9 cellular contexts compared by ENCODE assay signal in the genomic region with DNA sequence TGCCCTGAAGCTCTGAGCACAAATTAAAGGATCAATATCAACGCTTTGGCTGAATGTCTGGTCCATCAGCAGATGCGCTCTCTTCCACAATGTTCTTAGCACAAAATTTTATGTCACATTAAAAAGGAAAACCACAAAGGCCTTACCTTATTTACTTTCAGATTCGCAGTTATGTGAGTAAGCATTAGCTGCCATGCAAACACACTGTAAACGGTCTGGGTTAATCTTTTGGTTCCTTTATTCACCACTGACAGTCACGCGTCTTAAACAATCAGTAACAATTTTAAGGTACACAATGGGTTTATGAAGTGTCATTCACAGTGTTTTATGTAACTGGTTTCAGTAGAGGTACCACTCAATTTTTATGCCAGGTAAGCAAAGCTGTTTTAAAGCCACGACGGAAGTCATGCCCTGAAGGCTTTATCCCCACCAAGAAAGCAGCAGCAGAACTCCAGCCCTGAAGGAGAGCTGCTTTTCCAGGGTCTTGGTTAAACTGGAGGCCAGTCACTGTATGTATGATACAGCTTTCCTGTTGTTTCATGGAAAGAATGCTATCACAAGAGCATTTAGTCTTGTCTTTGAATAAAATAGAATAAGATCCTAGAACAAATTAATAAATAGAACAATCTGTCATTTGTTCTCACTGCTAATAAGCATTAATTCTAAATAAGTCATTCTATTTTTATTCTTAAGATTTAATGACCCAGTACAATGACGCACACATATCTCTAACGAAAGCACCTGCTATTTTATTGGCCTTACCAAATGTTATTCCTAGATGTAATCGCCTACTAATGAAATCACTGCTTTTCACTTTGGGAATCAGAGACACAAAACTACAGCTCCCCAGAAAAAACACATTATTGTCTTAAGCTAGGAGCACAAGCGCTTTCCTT.
DNase-seq lines count a peak whose midpoint lies in the region; ATAC-seq, FAIRE-seq and TF ChIP-seq lines count a peak whose summit lies in the region.
"Had no signal": no experiment of that assay in that cellular context is flagged by ENCODE, and none has a peak within 500 bp of the region (broad histone marks: within the 10 kb centered on the region; RNA-seq: fewer than 3 reads in every experiment).

No MANE protein-coding gene starts in this region.

- H3K27me3 ChIP-seq in CD4-positive, CD25-positive, alpha-beta regulatory T cell (ENCODE audit: control insufficient read depth, insufficient read depth, low read length): no peaks in the 10 kb centered on the region
- no peaks in the 10 kb centered on the region for H3K27me3 ChIP-seq in RWPE2 (ENCODE audit: insufficient read depth, poor library complexity, severe bottlenecking)

- peak overlapping the region; percentile 43 for H3K4me3 ChIP-seq in CD4-positive, CD25-positive, alpha-beta regulatory T cell (ENCODE audit: low read depth, low read length)
- H3K4me3 ChIP-seq in RWPE2 (ENCODE audit: severe bottlenecking): no peak overlapping the region

- FAIRE-seq in frontal cortex (lab: Jason Lieb, UNC): no peak

- H3K27me3 Mint-ChIP-seq in CD4-positive, CD25-positive, alpha-beta regulatory T cell: no peaks in the 10 kb centered on the region
- H3K27me3 Mint-ChIP-seq in activated naive CD4-positive, alpha-beta T cell treated with anti-CD3 and anti-CD28 coated beads for 36 hours (ENCODE audit: low read depth): no peaks in the 10 kb centered on the region
- H3K27me3 Mint-ChIP-seq: B cell had no signal

- H3K9me3 Mint-ChIP-seq in CD4-positive, CD25-positive, alpha-beta regulatory T cell: no peaks in the 10 kb centered on the region
- no peaks in the 10 kb centered on the region for H3K9me3 Mint-ChIP-seq in activated naive CD4-positive, alpha-beta T cell treated with anti-CD3 and anti-CD28 coated beads for 36 hours

- peak in 1 of 3 donors; percentile 31 for DNase-seq in CD4-positive, CD25-positive, alpha-beta regulatory T cell
- DNase-seq in HPDE6-E6E7 (ENCODE audit: extremely low spot score): peak; percentile 10
- no peak for DNase-seq in RWPE2 (ENCODE audit: low spot score)
- DNase-seq in frontal cortex (ENCODE audit: low spot score in 2 of 2): no peak
- no peak for DNase-seq in activated naive CD4-positive, alpha-beta T cell treated with anti-CD3 and anti-CD28 coated beads for 36 hours

- peaks cover 31% of the 10 kb centered on the region for H3K36me3 Mint-ChIP-seq in CD4-positive, CD25-positive, alpha-beta regulatory T cell
- H3K36me3 Mint-ChIP-seq in activated naive CD4-positive, alpha-beta T cell treated with anti-CD3 and anti-CD28 coated beads for 36 hours (ENCODE audit: low read depth): peaks cover 11% of the 10 kb centered on the region

- no peak for TF ChIP-seq CTCF in RWPE2 (IDR thresholded peaks at IDR 0.05; ENCODE audit: poor library complexity, severe bottlenecking)

- peak; percentile 31 to 44 for ATAC-seq in CD4-positive, CD25-positive, alpha-beta regulatory T cell (ENCODE audit: low read depth in 2 of 2)
- ATAC-seq in GM19468 (IDR thresholded peaks at IDR 0.05; ENCODE audit: extremely low read depth, unreplicated experiment) (peak; percentile 72), RWPE2 (ENCODE audit: low read depth) (peak; percentile 70), HG03469 (IDR thresholded peaks at IDR 0.05; ENCODE audit: unreplicated experiment) (no peak), HG03045 (IDR thresholded peaks at IDR 0.05; ENCODE audit: unreplicated experiment) (no peak)

- intact Hi-C loops in activated naive CD4-positive, alpha-beta T cell treated with anti-CD3 and anti-CD28 coated beads for 36 hours (cut with micrococcal nuclease): no loop called here

- H3K27ac Mint-ChIP-seq in CD4-positive, CD25-positive, alpha-beta regulatory T cell: peak overlapping the region; percentile 32 to 60 (median 38)
- H3K27ac Mint-ChIP-seq in activated naive CD4-positive, alpha-beta T cell treated with anti-CD3 and anti-CD28 coated beads for 36 hours: no peak overlapping the region
- H3K27ac Mint-ChIP-seq: B cell had no signal

- CTCF ChIA-PET in activated naive CD4-positive, alpha-beta T cell treated with anti-CD3 and anti-CD28 coated beads for 36 hours (lab: Charles Lee): interaction anchor here (1.5 kb wide), 1 partner anchor 10 kb away, joined by 5 read pairs; no protein-coding TSS in a partner anchor

- H3K27ac ChIP-seq in CD4-positive, CD25-positive, alpha-beta regulatory T cell (ENCODE audit: insufficient read depth, low read length, poor library complexity, severe bottlenecking): peak overlapping the region; percentile 31
- H3K27ac ChIP-seq in RWPE2 (ENCODE audit: poor library complexity, severe bottlenecking): no peak overlapping the region

- H3K9me3 ChIP-seq in CD4-positive, CD25-positive, alpha-beta regulatory T cell (ENCODE audit: control insufficient read depth in 2 of 2, low read length in 2 of 2): no peaks in the 10 kb centered on the region
- no peaks in the 10 kb centered on the region for H3K9me3 ChIP-seq in RWPE2 (ENCODE audit: severe bottlenecking)

- H3K4me1 ChIP-seq in CD4-positive, CD25-positive, alpha-beta regulatory T cell (ENCODE audit: control insufficient read depth, insufficient read depth, low read length, poor library complexity, severe bottlenecking): peaks cover 8% of the 10 kb centered on the region
- peaks cover 10% of the 10 kb centered on the region for H3K4me1 ChIP-seq in RWPE2 (ENCODE audit: insufficient read depth, poor library complexity, severe bottlenecking)

- peak overlapping the region in 1 of 4 donors; percentile 22 for H3K4me3 Mint-ChIP-seq in CD4-positive, CD25-positive, alpha-beta regulatory T cell
- no peak overlapping the region for H3K4me3 Mint-ChIP-seq in activated naive CD4-positive, alpha-beta T cell treated with anti-CD3 and anti-CD28 coated beads for 36 hours
- H3K4me3 Mint-ChIP-seq: B cell had no signal

- peaks cover 26 to 47% (median 39%) of the 10 kb centered on the region in 4 donors for H3K4me1 Mint-ChIP-seq in CD4-positive, CD25-positive, alpha-beta regulatory T cell
- H3K4me1 Mint-ChIP-seq in activated naive CD4-positive, alpha-beta T cell treated with anti-CD3 and anti-CD28 coated beads for 36 hours (ENCODE audit: low read depth): peaks cover 10% of the 10 kb centered on the region

- H3K36me3 ChIP-seq in CD4-positive, CD25-positive, alpha-beta regulatory T cell (ENCODE audit: control insufficient read depth, insufficient read depth, low read length): peaks cover 36% of the 10 kb centered on the region
- no peaks in the 10 kb centered on the region for H3K36me3 ChIP-seq in RWPE2 (ENCODE audit: low read depth)

Comparison
In these comparisons a context has a peak if more than half of its experiments do, and no peak if none do; other contexts are left out.
1. ATAC-seq: peak in CD4-positive, CD25-positive, alpha-beta regulatory T cell (2 of 2), GM19468 (single experiment) and RWPE2 (single experiment); none in HG03469 (single experiment) and HG03045 (single experiment).